8 cellular contexts compared by ENCODE assay signal in genomic region chr1:179883040-179883501, GRCh38. TPM values are rescaled to one million over a fixed set of nuclear protein-coding genes. Genes with fewer than 3 reads are reported as not detected.
DNase-seq lines count a peak whose midpoint lies in the region; ATAC-seq and TF ChIP-seq lines count a peak whose summit lies in the region.

No MANE protein-coding gene starts in this region.

- WGBS in lung, 2 donors: 0% methylated on average over 21 to 23 of the region's 23 CpGs

- no peak for TF ChIP-seq CTCF in brain microvascular endothelial cell (IDR thresholded peaks at IDR 0.05; ENCODE audit: low read depth, low read length, missing control alignments)
- TF ChIP-seq CTCF in lung (IDR thresholded peaks at IDR 0.05; ENCODE audit: control extremely low read depth, extremely low read depth): no peak
- no peak for TF ChIP-seq CTCF in upper lobe of right lung (IDR thresholded peaks at IDR 0.05)

- H3K27ac ChIP-seq in CD4-positive, CD25-positive, alpha-beta regulatory T cell (ENCODE audit: insufficient read depth, low read length, poor library complexity, severe bottlenecking): peak overlapping the region; percentile 100
- H3K27ac ChIP-seq in brain microvascular endothelial cell (peak overlapping the region; percentile 99), lung (ENCODE audit: low read depth in 1 of 2, low read length in 1 of 2) (peak overlapping the region; percentile 88 to 96), upper lobe of right lung (peak overlapping the region; percentile 100)

- peak; percentile 24 to 76 (median 64) for DNase-seq in CD4-positive, CD25-positive, alpha-beta regulatory T cell
- DNase-seq in MG63 (no peak), brain microvascular endothelial cell (no peak), lung (ENCODE audit: low spot score) (no peak), upper lobe of right lung (no peak), DMS 273 treated with DMSO at 0.1 percent for 48 hours (lab: John Stamatoyannopoulos, UW) (no peak)

- intact Hi-C loops in upper lobe of right lung (cut with DNase I): no loop called here

- H3K36me3 ChIP-seq in CD4-positive, CD25-positive, alpha-beta regulatory T cell (ENCODE audit: control insufficient read depth, insufficient read depth, low read length): peaks cover 24% of the 10 kb centered on the region
- H3K36me3 ChIP-seq in MG63: peaks cover 40% of the 10 kb centered on the region
- H3K36me3 ChIP-seq in brain microvascular endothelial cell (replicated peaks): peaks cover 4% of the 10 kb centered on the region
- peaks cover 2 to 6% of the 10 kb centered on the region in 2 donors for H3K36me3 ChIP-seq in lung (ENCODE audit: control insufficient read depth in 2 of 2, insufficient read depth in 2 of 2, low read length in 2 of 2)
- H3K36me3 ChIP-seq in upper lobe of right lung: peaks cover 28% of the 10 kb centered on the region

- H3K27me3 ChIP-seq in CD4-positive, CD25-positive, alpha-beta regulatory T cell (ENCODE audit: control insufficient read depth, insufficient read depth, low read length): no peaks in the 10 kb centered on the region
- no peaks in the 10 kb centered on the region for H3K27me3 ChIP-seq in MG63
- H3K27me3 ChIP-seq in brain microvascular endothelial cell (replicated peaks): no peaks in the 10 kb centered on the region
- no peaks in the 10 kb centered on the region for H3K27me3 ChIP-seq in lung (ENCODE audit: control insufficient read depth, insufficient read depth)
- no peaks in the 10 kb centered on the region for H3K27me3 ChIP-seq in upper lobe of right lung

- no peaks in the 10 kb centered on the region for H3K9me3 Mint-ChIP-seq in CD4-positive, CD25-positive, alpha-beta regulatory T cell

- peaks cover 27 to 68% (median 49%) of the 10 kb centered on the region in 4 donors for H3K4me1 Mint-ChIP-seq in CD4-positive, CD25-positive, alpha-beta regulatory T cell

- no peaks in the 10 kb centered on the region for H3K27me3 Mint-ChIP-seq in CD4-positive, CD25-positive, alpha-beta regulatory T cell

- no peaks in the 10 kb centered on the region for H3K9me3 ChIP-seq in CD4-positive, CD25-positive, alpha-beta regulatory T cell (ENCODE audit: control insufficient read depth in 2 of 2, low read length in 2 of 2)
- H3K9me3 ChIP-seq in MG63: no peaks in the 10 kb centered on the region
- no peaks in the 10 kb centered on the region for H3K9me3 ChIP-seq in lung (ENCODE audit: control insufficient read depth in 2 of 2, insufficient read depth in 1 of 2, low read length in 1 of 2)
- H3K9me3 ChIP-seq in upper lobe of right lung: no peaks in the 10 kb centered on the region

- H3K4me3 ChIP-seq in CD4-positive, CD25-positive, alpha-beta regulatory T cell (ENCODE audit: low read depth, low read length): peak overlapping the region; percentile 96
- peak overlapping the region; percentile 96 for H3K4me3 ChIP-seq in MG63
- peak overlapping the region; percentile 89 for H3K4me3 ChIP-seq in brain microvascular endothelial cell (ENCODE audit: low read depth, low read length)
- peak overlapping the region; percentile 89 for H3K4me3 ChIP-seq in lung
- peak overlapping the region; percentile 91 for H3K4me3 ChIP-seq in upper lobe of right lung

- H3K36me3 Mint-ChIP-seq in CD4-positive, CD25-positive, alpha-beta regulatory T cell: peaks cover 8% of the 10 kb centered on the region

- H3K27ac Mint-ChIP-seq in CD4-positive, CD25-positive, alpha-beta regulatory T cell: peak overlapping the region; percentile 100

- in situ Hi-C loops in brain microvascular endothelial cell (cut with HindIII; ENCODE audit: low pct_ligation_motif_present, low sequenced_read_pairs): no loop called here

- peaks cover 47% of the 10 kb centered on the region for H3K4me1 ChIP-seq in CD4-positive, CD25-positive, alpha-beta regulatory T cell (ENCODE audit: control insufficient read depth, insufficient read depth, low read length, poor library complexity, severe bottlenecking)
- H3K4me1 ChIP-seq in lung (ENCODE audit: control insufficient read depth in 2 of 2, insufficient read depth in 2 of 2, low read length in 2 of 2) (peaks cover under 1 to 3% of the 10 kb centered on the region in 2 donors), upper lobe of right lung (peaks cover 54% of the 10 kb centered on the region)

- peak; percentile 9 to 14 for ATAC-seq in CD4-positive, CD25-positive, alpha-beta regulatory T cell (ENCODE audit: low read depth in 2 of 2)
- peak; percentile 10 for ATAC-seq in GM19455 (IDR thresholded peaks at IDR 0.05; ENCODE audit: unreplicated experiment)
- ATAC-seq in lung (ENCODE audit: insufficient read depth, low FRiP score): peak; percentile 6
- no peak for ATAC-seq in upper lobe of right lung
- no peak for ATAC-seq in GM21360 (IDR thresholded peaks at IDR 0.05; ENCODE audit: unreplicated experiment)

- peak overlapping the region; percentile 93 to 97 (median 96) for H3K4me3 Mint-ChIP-seq in CD4-positive, CD25-positive, alpha-beta regulatory T cell

RNA-seq across cellular contexts. Expression of gene TOR1AIP1, which starts 1.0 kb away (rescaled TPM):
- total RNA-seq in CD4-positive, CD25-positive, alpha-beta regulatory T cell: 90.6 TPM
- 10 to 100 TPM; 70.3 to 94.6 (median 86.0) TPM for polyA plus RNA-seq in CD4-positive, CD25-positive, alpha-beta regulatory T cell
- 20.4 and 23.8 TPM in 2 replicates for total RNA-seq in MG63 (2014; rRNA removed; shearing (Covaris generic); ENCODE audit: low replicate concordance)
- total RNA-seq in lung: 10 to 100 TPM; 35.7 to 94.7 TPM
- 10 to 100 TPM; 20.4 to 29.9 TPM for polyA plus RNA-seq in lung
- 68.8 TPM for total RNA-seq in upper lobe of right lung

RNA-seq across cellular contexts. Expression of gene TOR1AIP2, which starts 5.5 kb away (rescaled TPM):
- total RNA-seq in CD4-positive, CD25-positive, alpha-beta regulatory T cell: 81.0 TPM
- polyA plus RNA-seq in CD4-positive, CD25-positive, alpha-beta regulatory T cell: 10 to 100 TPM in 3 of 4 donors, 1 to 10 TPM in 1; 8.1 to 16.5 (median 12.2) TPM
- 52.8 and 59.3 TPM in 2 replicates for total RNA-seq in MG63 (2014; rRNA removed; shearing (Covaris generic); ENCODE audit: low replicate concordance)
- total RNA-seq in lung: 100 to 1,000 TPM in 1 of 2 donors, 10 to 100 TPM in 1; 82.5 to 118 TPM
- polyA plus RNA-seq in lung: 10 to 100 TPM; 10.1 to 20.6 TPM
- 88.5 TPM for total RNA-seq in upper lobe of right lung

Comparison
In these comparisons a context has a peak if more than half of its experiments do, and no peak if none do; other contexts are left out.
1. ATAC-seq: peak in CD4-positive, CD25-positive, alpha-beta regulatory T cell (2 of 2), GM19455 (single experiment) and lung (single experiment); none in upper lobe of right lung (single experiment) and GM21360 (single experiment).
2. DNase-seq: peak in CD4-positive, CD25-positive, alpha-beta regulatory T cell (3 of 3); none in MG63 (single experiment), brain microvascular endothelial cell (single experiment), lung (single experiment), upper lobe of right lung (single experiment) and DMS 273 treated with DMSO at 0.1 percent for 48 hours (single experiment).
3. Peak in every context shown above with its lines, with median percentiles within 50 percentile points of each other: H3K27ac ChIP-seq and H3K4me3 ChIP-seq.